ENCODE assay signal across 10 cellular contexts in the genomic region with DNA sequence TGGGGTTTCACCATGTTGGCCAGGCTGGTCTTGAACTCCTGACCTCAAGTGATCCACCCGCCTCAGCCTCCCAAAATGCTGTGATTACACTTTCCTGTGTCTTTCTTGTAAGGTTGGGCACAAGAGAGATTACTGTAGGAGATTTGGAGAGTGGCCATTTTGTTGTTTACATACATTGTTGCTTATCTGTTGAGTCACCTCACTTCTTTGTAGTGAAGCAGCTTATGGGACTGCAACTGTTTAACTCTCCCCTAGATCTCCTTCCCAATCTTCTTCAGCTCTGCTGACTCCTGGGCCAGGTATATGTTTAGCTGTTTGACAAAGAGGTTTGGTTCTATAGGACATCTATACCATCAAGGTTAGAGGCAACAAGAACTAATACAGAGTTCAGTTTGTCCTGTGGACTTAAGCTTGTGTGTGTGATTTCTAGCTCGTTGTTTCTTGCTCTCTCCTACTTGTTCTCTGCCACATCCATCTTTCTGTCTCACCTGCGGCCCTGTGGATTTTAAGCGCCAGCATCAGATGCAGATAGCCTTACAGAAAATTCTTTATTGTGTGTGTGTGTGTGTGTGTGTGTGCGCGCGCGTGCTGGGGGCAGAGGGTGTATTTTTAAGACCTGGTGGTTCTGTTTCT.
A peak's percentile ranks its signal among the peaks of the same experiment; 100 is the strongest.
DNase-seq lines count a peak whose midpoint lies in the region; ATAC-seq and TF ChIP-seq lines count a peak whose summit lies in the region.
"Had no signal": no experiment of that assay in that cellular context is flagged by ENCODE, and none has a peak within 500 bp of the region (broad histone marks: within the 10 kb centered on the region; RNA-seq: fewer than 3 reads in every experiment).

No MANE protein-coding gene starts in this region.

- H3K36me3 Mint-ChIP-seq in activated naive CD4-positive, alpha-beta T cell treated with anti-CD3 and anti-CD28 coated beads, Interleukin-2, amount 10 ng/mL, durations not matched to agents 7 days and 5 days, result peaks cover 35% of the 10 kb centered on the region
- no peaks in the 10 kb centered on the region for H3K36me3 Mint-ChIP-seq in osteocyte (ENCODE audit: unreplicated experiment)

- no peaks in the 10 kb centered on the region for H3K36me3 ChIP-seq in stomach

- TF ChIP-seq CTCF in RWPE1 (conservative IDR thresholded peaks at IDR 0.05; ENCODE audit: low read depth) (no peak), stomach (IDR thresholded peaks at IDR 0.05) (no peak), osteocyte (IDR thresholded peaks at IDR 0.05) (no peak)

- H3K27ac ChIP-seq in RWPE1 (no peak overlapping the region), stomach (peak overlapping the region in 4 of 5 donors; percentile 7 to 46 (median 29))

- no peaks in the 10 kb centered on the region for H3K9me3 ChIP-seq in stomach

- TF ChIP-seq POLR2A in stomach (IDR thresholded peaks at IDR 0.05), result no peak

- no peak for DNase-seq in activated naive CD4-positive, alpha-beta T cell treated with anti-CD3 and anti-CD28 coated beads, Interleukin-2, amount 10 ng/mL, durations not matched to agents 7 days and 5 days
- no peak for DNase-seq in activated naive CD4-positive, alpha-beta T cell treated with Interleukin-2 at 50 U/mL for 16 hours
- DNase-seq in RWPE1 (ENCODE audit: low spot score) (peak; percentile 5), fibroblast of gingiva (ENCODE audit: low read depth) (peak; percentile 39), stomach (no peak), osteocyte (ENCODE audit: extremely low spot score, unreplicated experiment) (no peak), occipital lobe (lab: John Stamatoyannopoulos, UW) (no peak)
- DNase-seq: DMS79 had no signal

- CTCF ChIA-PET in activated naive CD4-positive, alpha-beta T cell treated with anti-CD3 and anti-CD28 coated beads, Interleukin-2, amount 10 ng/mL, durations not matched to agents 7 days and 5 days (lab: Charles Lee), result interaction anchor here (1.1 to 1.6 kb wide), 3 partner anchors 10 to 26 kb away, joined by 3 to 10 read pairs (median 6); a partner anchor contains a TSS
- CTCF ChIA-PET in RWPE1 (lab: Yijun Ruan, JAX), result interaction anchor here (0.7 to 0.8 kb wide), 2 partner anchors 10 to 25 kb away, joined by 3 to 4 read pairs; no protein-coding TSS in a partner anchor

- WGBS in stomach, 5 donors, result 54 to 68% (median 61%) methylated on average over 8 of the region's 8 CpGs

- no peak for ATAC-seq in GM18519 (IDR thresholded peaks at IDR 0.05; ENCODE audit: low FRiP score, unreplicated experiment)

- H3K9me3 Mint-ChIP-seq in activated naive CD4-positive, alpha-beta T cell treated with anti-CD3 and anti-CD28 coated beads, Interleukin-2, amount 10 ng/mL, durations not matched to agents 7 days and 5 days, result no peaks in the 10 kb centered on the region
- no peaks in the 10 kb centered on the region for H3K9me3 Mint-ChIP-seq in osteocyte (ENCODE audit: unreplicated experiment)
- H3K9me3 Mint-ChIP-seq: dendritic cell treated with granulocyte-macrophage colony-stimulating factor and Interleukin-4, amounts not matched to agents 40 ng/mL and 50 ng/mL, for 4 days had no signal

- H3K27ac Mint-ChIP-seq in activated naive CD4-positive, alpha-beta T cell treated with anti-CD3 and anti-CD28 coated beads, Interleukin-2, amount 10 ng/mL, durations not matched to agents 7 days and 5 days, result peak overlapping the region; percentile 63
- no peak overlapping the region for H3K27ac Mint-ChIP-seq in osteocyte (ENCODE audit: unreplicated experiment)
- H3K27ac Mint-ChIP-seq: dendritic cell treated with granulocyte-macrophage colony-stimulating factor and Interleukin-4, amounts not matched to agents 40 ng/mL and 50 ng/mL, for 4 days had no signal

- no peak for TF ChIP-seq EP300 in stomach (IDR thresholded peaks at IDR 0.05)

- H3K27me3 ChIP-seq in stomach, result no peaks in the 10 kb centered on the region

- no peaks in the 10 kb centered on the region for H3K27me3 Mint-ChIP-seq in activated naive CD4-positive, alpha-beta T cell treated with anti-CD3 and anti-CD28 coated beads, Interleukin-2, amount 10 ng/mL, durations not matched to agents 7 days and 5 days
- H3K27me3 Mint-ChIP-seq in osteocyte (ENCODE audit: unreplicated experiment), result no peaks in the 10 kb centered on the region
- H3K27me3 Mint-ChIP-seq: dendritic cell treated with granulocyte-macrophage colony-stimulating factor and Interleukin-4, amounts not matched to agents 40 ng/mL and 50 ng/mL, for 4 days had no signal

- no peak overlapping the region for H3K4me3 ChIP-seq in stomach

- no peak overlapping the region for H3K4me3 Mint-ChIP-seq in activated naive CD4-positive, alpha-beta T cell treated with anti-CD3 and anti-CD28 coated beads, Interleukin-2, amount 10 ng/mL, durations not matched to agents 7 days and 5 days
- no peak overlapping the region for H3K4me3 Mint-ChIP-seq in osteocyte (ENCODE audit: unreplicated experiment)
- H3K4me3 Mint-ChIP-seq: dendritic cell treated with granulocyte-macrophage colony-stimulating factor and Interleukin-4, amounts not matched to agents 40 ng/mL and 50 ng/mL, for 4 days had no signal

- peaks cover 66% of the 10 kb centered on the region for H3K4me1 Mint-ChIP-seq in activated naive CD4-positive, alpha-beta T cell treated with anti-CD3 and anti-CD28 coated beads, Interleukin-2, amount 10 ng/mL, durations not matched to agents 7 days and 5 days
- H3K4me1 Mint-ChIP-seq in osteocyte (ENCODE audit: unreplicated experiment), result peaks cover 26% of the 10 kb centered on the region

- peaks cover 16 to 54% (median 23%) of the 10 kb centered on the region in 4 donors for H3K4me1 ChIP-seq in stomach

- POLR2A ChIA-PET in RWPE1 (lab: Yijun Ruan, JAX; ENCODE audit: low non-redundant PET), result no interaction called here

- intact Hi-C loops in stomach (cut with DNase I; ENCODE audit: low total_unique reads), result no loop called here

Comparison
In these comparisons a context has a peak if more than half of its experiments do, and no peak if none do; other contexts are left out.
1. DNase-seq: peak in RWPE1 (single experiment) and fibroblast of gingiva (single experiment); none in activated naive CD4-positive, alpha-beta T cell treated with anti-CD3 and anti-CD28 coated beads, Interleukin-2, amount 10 ng/mL, durations not matched to agents 7 days and 5 days (single experiment), activated naive CD4-positive, alpha-beta T cell treated with Interleukin-2 at 50 U/mL for 16 hours (single experiment), stomach (single experiment), osteocyte (single experiment) and occipital lobe (single experiment).